In the genomic region with DNA sequence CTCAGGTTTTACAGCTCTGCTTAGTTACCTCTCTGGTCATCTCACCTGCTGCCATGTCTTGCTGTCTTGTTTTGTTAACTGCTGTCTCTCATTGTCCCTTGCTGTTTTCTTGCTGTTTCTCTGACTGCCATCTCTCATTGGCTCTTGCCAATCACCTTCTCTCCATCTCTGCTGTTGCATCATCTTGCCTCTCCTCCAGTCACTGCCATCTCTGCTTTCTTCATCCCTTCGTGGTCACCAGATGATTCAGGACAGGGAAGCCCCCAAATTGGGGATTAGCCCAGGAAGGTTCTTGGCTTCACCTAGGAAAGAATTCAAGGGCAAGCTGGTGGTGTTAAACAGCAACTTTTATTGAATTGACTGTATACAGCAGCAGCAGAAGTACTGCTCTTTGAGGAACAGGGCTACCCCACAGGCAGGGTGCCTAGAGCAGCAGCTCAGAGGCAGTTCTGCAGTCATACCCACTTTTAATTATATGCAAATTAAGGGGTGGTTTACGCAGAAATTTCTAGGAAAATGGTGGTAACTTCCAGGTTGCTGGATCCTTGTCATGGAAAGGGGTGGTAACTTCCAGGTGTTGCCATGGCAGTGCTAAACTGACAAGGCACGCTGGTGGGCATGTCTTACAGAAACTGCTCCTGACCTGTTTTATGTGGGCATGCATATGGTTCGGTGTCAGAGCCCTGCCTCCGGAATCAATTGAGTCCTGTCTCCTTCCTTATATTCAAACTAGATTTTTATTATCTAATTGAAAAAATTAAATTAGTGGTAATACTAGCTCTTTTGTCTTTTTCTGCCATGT, we compare ENCODE assay signal across 24 cellular contexts. TPM values are rescaled to one million over a fixed set of nuclear protein-coding genes. Genes with fewer than 3 reads are reported as not detected.
DNase-seq lines count a peak whose midpoint lies in the region; ATAC-seq and TF ChIP-seq lines count a peak whose summit lies in the region.
"Had no signal": no experiment of that assay in that cellular context is flagged by ENCODE, and none has a peak within 500 bp of the region (broad histone marks: within the 10 kb centered on the region; RNA-seq: fewer than 3 reads in every experiment).

No MANE protein-coding gene starts in this region.

- no peaks in the 10 kb centered on the region for H3K36me3 ChIP-seq in colonic mucosa
- peaks cover 19% of the 10 kb centered on the region for H3K36me3 ChIP-seq in right atrium auricular region
- H3K36me3 ChIP-seq: uterus had no signal

- TF ChIP-seq POLR2A in NB4 (IDR thresholded peaks at IDR 0.05; ENCODE audit: extremely low read depth, insufficient read length) = no peak

- CTCF ChIA-PET in activated CD4-positive, alpha-beta T cell treated with anti-CD3 and anti-CD28 coated beads for 36 hours (lab: Charles Lee) = interaction anchor here (0.9 kb wide), 1 partner anchor 179 kb away, joined by 3 read pairs; no protein-coding TSS in a partner anchor

- H3K27me3 Mint-ChIP-seq in activated CD4-positive, alpha-beta T cell treated with anti-CD3 and anti-CD28 coated beads for 36 hours = no peaks in the 10 kb centered on the region
- H3K27me3 Mint-ChIP-seq in activated naive CD8-positive, alpha-beta T cell treated with anti-CD3 and anti-CD28 coated beads for 36 hours = no peaks in the 10 kb centered on the region
- no peaks in the 10 kb centered on the region for H3K27me3 Mint-ChIP-seq in natural killer cell treated with Interleukin-12 subunit alpha and Interleukin-12 subunit beta and Interleukin-15 and Interleukin-18, amount 100 ng/mL, for 72 hours
- H3K27me3 Mint-ChIP-seq: brain had no signal

- H3K4me3 Mint-ChIP-seq in activated CD4-positive, alpha-beta T cell treated with anti-CD3 and anti-CD28 coated beads for 36 hours = no peak overlapping the region
- no peak overlapping the region for H3K4me3 Mint-ChIP-seq in activated naive CD8-positive, alpha-beta T cell treated with anti-CD3 and anti-CD28 coated beads for 36 hours
- H3K4me3 Mint-ChIP-seq in natural killer cell treated with Interleukin-12 subunit alpha and Interleukin-12 subunit beta and Interleukin-15 and Interleukin-18, amount 100 ng/mL, for 72 hours = no peak overlapping the region
- H3K4me3 Mint-ChIP-seq: brain had no signal

- peaks cover 4% of the 10 kb centered on the region for H3K9me3 Mint-ChIP-seq in activated CD4-positive, alpha-beta T cell treated with anti-CD3 and anti-CD28 coated beads for 36 hours (ENCODE audit: low read depth)
- H3K9me3 Mint-ChIP-seq in activated naive CD8-positive, alpha-beta T cell treated with anti-CD3 and anti-CD28 coated beads for 36 hours = peaks cover 4% of the 10 kb centered on the region
- peaks cover 4% of the 10 kb centered on the region for H3K9me3 Mint-ChIP-seq in natural killer cell treated with Interleukin-12 subunit alpha and Interleukin-12 subunit beta and Interleukin-15 and Interleukin-18, amount 100 ng/mL, for 72 hours

- no peak overlapping the region for H3K9ac ChIP-seq in colonic mucosa (ENCODE audit: low read depth in 2 of 2, low read length in 2 of 2)

- no peaks in the 10 kb centered on the region for H3K27me3 ChIP-seq in colonic mucosa
- H3K27me3 ChIP-seq in right atrium auricular region = no peaks in the 10 kb centered on the region
- H3K27me3 ChIP-seq: uterus had no signal

- H3K4me1 ChIP-seq in colonic mucosa = no peaks in the 10 kb centered on the region
- no peaks in the 10 kb centered on the region for H3K4me1 ChIP-seq in right atrium auricular region
- H3K4me1 ChIP-seq: uterus had no signal

- H3K9me3 ChIP-seq in colonic mucosa (no peaks in the 10 kb centered on the region), right atrium auricular region (no peaks in the 10 kb centered on the region)
- H3K9me3 ChIP-seq: uterus had no signal

- TF ChIP-seq CTCF in NB4 (IDR thresholded peaks at IDR 0.05; ENCODE audit: low read depth, low read length) (no peak), colonic mucosa (IDR thresholded peaks at IDR 0.05) (no peak), right atrium auricular region (IDR thresholded peaks at IDR 0.05) (no peak)

- peaks cover 46% of the 10 kb centered on the region for H3K36me3 Mint-ChIP-seq in activated CD4-positive, alpha-beta T cell treated with anti-CD3 and anti-CD28 coated beads for 36 hours (ENCODE audit: low read depth)
- peaks cover 47% of the 10 kb centered on the region for H3K36me3 Mint-ChIP-seq in activated naive CD8-positive, alpha-beta T cell treated with anti-CD3 and anti-CD28 coated beads for 36 hours
- H3K36me3 Mint-ChIP-seq in natural killer cell treated with Interleukin-12 subunit alpha and Interleukin-12 subunit beta and Interleukin-15 and Interleukin-18, amount 100 ng/mL, for 72 hours = peaks cover 24% of the 10 kb centered on the region

- peak; percentile 72 for ATAC-seq in activated CD4-positive, alpha-beta T cell treated with anti-CD3 and anti-CD28 coated beads for 36 hours
- ATAC-seq in natural killer cell treated with Interleukin-12 subunit alpha and Interleukin-12 subunit beta and Interleukin-15 and Interleukin-18, amount 100 ng/mL, for 72 hours = peak; percentile 44 to 72
- ATAC-seq in GM19328 (IDR thresholded peaks at IDR 0.05; ENCODE audit: unreplicated experiment) = no peak

- DNase-seq in activated CD4-positive, alpha-beta T cell treated with anti-CD3 and anti-CD28 coated beads for 36 hours = peak; percentile 19
- DNase-seq in activated CD4-positive, alpha-beta T cell treated with anti-CD3 and anti-CD28 coated beads, Interleukin-2, amount 50 U/mL, for 48 hours = no peak
- peak; percentile 11 for DNase-seq in NB4 (ENCODE audit: low read depth)
- DNase-seq in activated naive CD8-positive, alpha-beta T cell treated with anti-CD3 and anti-CD28 coated beads for 36 hours = peak; percentile 7
- no peak for DNase-seq in natural killer cell treated with Interleukin-12 subunit alpha and Interleukin-12 subunit beta and Interleukin-15 and Interleukin-18, amount 100 ng/mL, for 72 hours (ENCODE audit: low spot score)
- no peak for DNase-seq in colonic mucosa
- no peak for DNase-seq in right atrium auricular region (ENCODE audit: low spot score)
- DNase-seq: activated gamma-delta T cell; C1 segment of cervical spinal cord; cortex of kidney; GF-D8; H7; islet precursor cell; NCI-H1417 treated with DMSO at 0.1 percent for 48 hours; NCI-H774; posterior cingulate gyrus; SIG-M5; stimulated activated CD4-positive, alpha-beta T cell treated with anti-CD3 and anti-CD28 coated beads, Interleukin-2, amount 100 ng/mL, for 48 hours; uterus; WERI-Rb-1 had no signal

- H3K4me3 ChIP-seq in NB4 (ENCODE audit: low read depth, low read length) (no peak overlapping the region), colonic mucosa (no peak overlapping the region), right atrium auricular region (no peak overlapping the region)
- H3K4me3 ChIP-seq: PC-9, skin epidermis, uterus had no signal

- intact Hi-C loops in activated CD4-positive, alpha-beta T cell treated with anti-CD3 and anti-CD28 coated beads for 36 hours (cut with DNase I, micrococcal nuclease) = no loop called here
- intact Hi-C loops in colonic mucosa (cut with DNase I) = no loop called here

- H3K27ac Mint-ChIP-seq in activated CD4-positive, alpha-beta T cell treated with anti-CD3 and anti-CD28 coated beads for 36 hours = peak overlapping the region; percentile 85
- peak overlapping the region; percentile 76 for H3K27ac Mint-ChIP-seq in activated naive CD8-positive, alpha-beta T cell treated with anti-CD3 and anti-CD28 coated beads for 36 hours
- H3K27ac Mint-ChIP-seq in natural killer cell treated with Interleukin-12 subunit alpha and Interleukin-12 subunit beta and Interleukin-15 and Interleukin-18, amount 100 ng/mL, for 72 hours = peak overlapping the region; percentile 4 to 20

- H3K4me1 Mint-ChIP-seq in activated CD4-positive, alpha-beta T cell treated with anti-CD3 and anti-CD28 coated beads for 36 hours = peaks cover 16% of the 10 kb centered on the region
- H3K4me1 Mint-ChIP-seq in activated naive CD8-positive, alpha-beta T cell treated with anti-CD3 and anti-CD28 coated beads for 36 hours = peaks cover 12% of the 10 kb centered on the region
- H3K4me1 Mint-ChIP-seq in natural killer cell treated with Interleukin-12 subunit alpha and Interleukin-12 subunit beta and Interleukin-15 and Interleukin-18, amount 100 ng/mL, for 72 hours (ENCODE audit: low read depth in 2 of 2) = peaks cover 20 to 28% of the 10 kb centered on the region in 2 donors
- H3K4me1 Mint-ChIP-seq: brain had no signal

- H3K27ac ChIP-seq in colonic mucosa (no peak overlapping the region), right atrium auricular region (no peak overlapping the region)
- H3K27ac ChIP-seq: PC-9, skin epidermis, uterus, WERI-Rb-1 had no signal

- POLR2A ChIA-PET in activated CD4-positive, alpha-beta T cell treated with anti-CD3 and anti-CD28 coated beads for 36 hours (lab: Charles Lee) = no interaction called here

RNA-seq across cellular contexts. Expression of a gene that starts 33.4 kb away (rescaled TPM):
- total RNA-seq in activated CD4-positive, alpha-beta T cell treated with anti-CD3 and anti-CD28 coated beads for 36 hours = 10 to 100 TPM; 22.1 to 23.8 TPM
- total RNA-seq in activated naive CD8-positive, alpha-beta T cell treated with anti-CD3 and anti-CD28 coated beads for 36 hours = 10 to 100 TPM; 18.9 to 21.8 TPM
- total RNA-seq in natural killer cell treated with Interleukin-12 subunit alpha and Interleukin-12 subunit beta and Interleukin-15 and Interleukin-18, amount 100 ng/mL, for 72 hours = 10 to 100 TPM; 59.7 to 66.9 TPM
- total RNA-seq in colonic mucosa = 10 to 100 TPM; 24.6 to 26.7 TPM
- total RNA-seq in right atrium auricular region = 10 to 100 TPM; 19.1 to 29.1 TPM

Comparison
In these comparisons a context has a peak if more than half of its experiments do, and no peak if none do; other contexts are left out.
1. DNase-seq: peak in activated CD4-positive, alpha-beta T cell treated with anti-CD3 and anti-CD28 coated beads for 36 hours (single experiment), NB4 (single experiment) and activated naive CD8-positive, alpha-beta T cell treated with anti-CD3 and anti-CD28 coated beads for 36 hours (single experiment); none in activated CD4-positive, alpha-beta T cell treated with anti-CD3 and anti-CD28 coated beads, Interleukin-2, amount 50 U/mL, for 48 hours (0 of 2), natural killer cell treated with Interleukin-12 subunit alpha and Interleukin-12 subunit beta and Interleukin-15 and Interleukin-18, amount 100 ng/mL, for 72 hours (single experiment), colonic mucosa (single experiment) and right atrium auricular region (single experiment).
2. H3K27ac Mint-ChIP-seq: peak in every context shown above with its lines; median percentile 85 in activated CD4-positive, alpha-beta T cell treated with anti-CD3 and anti-CD28 coated beads for 36 hours; 76 in activated naive CD8-positive, alpha-beta T cell treated with anti-CD3 and anti-CD28 coated beads for 36 hours; 12 in natural killer cell treated with Interleukin-12 subunit alpha and Interleukin-12 subunit beta and Interleukin-15 and Interleukin-18, amount 100 ng/mL, for 72 hours.